In genomic region chr19:2984196-2984490, GRCh38 we compare ENCODE assay signal across 9 cellular contexts. TPM values are rescaled to one million over a fixed set of nuclear protein-coding genes. Genes with fewer than 3 reads are reported as not detected.
DNase-seq lines count a peak whose midpoint lies in the region; ATAC-seq and TF ChIP-seq lines count a peak whose summit lies in the region.
"Had no signal": no experiment of that assay in that cellular context is flagged by ENCODE, and none has a peak within 500 bp of the region (broad histone marks: within the 10 kb centered on the region; RNA-seq: fewer than 3 reads in every experiment).

No MANE protein-coding gene starts in this region.

- TF ChIP-seq CTCF in adrenal gland (IDR thresholded peaks at IDR 0.05), result no peak
- no peak for TF ChIP-seq CTCF in right lobe of liver (IDR thresholded peaks at IDR 0.05)
- TF ChIP-seq CTCF in suprapubic skin (IDR thresholded peaks at IDR 0.05), result no peak
- TF ChIP-seq CTCF in glutamatergic neuron (IDR thresholded peaks at IDR 0.05; ENCODE audit: partially characterized antibody, unreplicated experiment), result no peak

- intact Hi-C loops in adrenal gland (cut with DNase I) (no loop called here), right lobe of liver (cut with DNase I) (no loop called here)

- H3K4me1 ChIP-seq in adrenal gland (replicated peaks in 1 of 2) (peaks cover 14 to 23% of the 10 kb centered on the region in 2 donors), right lobe of liver (peaks cover 0 to 13% (median 0%) of the 10 kb centered on the region in 4 donors), suprapubic skin (peaks cover 23% of the 10 kb centered on the region)

- H3K27ac Mint-ChIP-seq in activated CD8-positive, alpha-beta memory T cell treated with anti-CD3 and anti-CD28 coated beads, Interleukin-2, amount 10 ng/mL, durations not matched to agents 7 days and 5 days, result no peak overlapping the region
- no peak overlapping the region for H3K27ac Mint-ChIP-seq in glutamatergic neuron (ENCODE audit: unreplicated experiment)

- H3K27me3 Mint-ChIP-seq in activated CD8-positive, alpha-beta memory T cell treated with anti-CD3 and anti-CD28 coated beads, Interleukin-2, amount 10 ng/mL, durations not matched to agents 7 days and 5 days, result peaks cover 19% of the 10 kb centered on the region
- peaks cover 18% of the 10 kb centered on the region for H3K27me3 Mint-ChIP-seq in glutamatergic neuron (ENCODE audit: unreplicated experiment)

- TF ChIP-seq EP300 in suprapubic skin (IDR thresholded peaks at IDR 0.05), result no peak

- no peaks in the 10 kb centered on the region for H3K4me1 Mint-ChIP-seq in activated CD8-positive, alpha-beta memory T cell treated with anti-CD3 and anti-CD28 coated beads, Interleukin-2, amount 10 ng/mL, durations not matched to agents 7 days and 5 days
- peaks cover 13% of the 10 kb centered on the region for H3K4me1 Mint-ChIP-seq in glutamatergic neuron (ENCODE audit: low read depth, unreplicated experiment)

- H3K36me3 ChIP-seq in adrenal gland (replicated peaks in 1 of 2) (no peaks in the 10 kb centered on the region), right lobe of liver (no peaks in the 10 kb centered on the region), suprapubic skin (no peaks in the 10 kb centered on the region)

- POLR2A ChIA-PET in HEK293T (lab: Yijun Ruan, JAX), result no interaction called here

- H3K27me3 ChIP-seq in adrenal gland, result no peaks in the 10 kb centered on the region
- H3K27me3 ChIP-seq in right lobe of liver, result no peaks in the 10 kb centered on the region
- H3K27me3 ChIP-seq in suprapubic skin, result no peaks in the 10 kb centered on the region

- CTCF ChIA-PET in HEK293T (lab: Yijun Ruan, JAX), result no interaction called here
- CTCF ChIA-PET in activated CD8-positive, alpha-beta memory T cell treated with anti-CD3 and anti-CD28 coated beads, Interleukin-2, amount 10 ng/mL, durations not matched to agents 7 days and 5 days (lab: Charles Lee), result no interaction called here

- H3K36me3 Mint-ChIP-seq in activated CD8-positive, alpha-beta memory T cell treated with anti-CD3 and anti-CD28 coated beads, Interleukin-2, amount 10 ng/mL, durations not matched to agents 7 days and 5 days, result no peaks in the 10 kb centered on the region
- no peaks in the 10 kb centered on the region for H3K36me3 Mint-ChIP-seq in glutamatergic neuron (ENCODE audit: unreplicated experiment)

- DNase-seq in HEK293T (ENCODE audit: extremely low spot score), result no peak
- peak in 2 of 7 donors; percentile 52 to 59 for DNase-seq in adrenal gland
- DNase-seq in right lobe of liver, result no peak
- no peak for DNase-seq in suprapubic skin (ENCODE audit: low spot score in 2 of 2)
- DNase-seq in activated CD8-positive, alpha-beta memory T cell treated with anti-CD3 and anti-CD28 coated beads, Interleukin-2, amount 10 ng/mL, durations not matched to agents 7 days and 5 days, result no peak
- DNase-seq in glutamatergic neuron, result no peak
- DNase-seq: activated T-cell treated with anti-CD3 and anti-CD28 coated beads for 4 hours; stimulated activated naive CD8-positive, alpha-beta T cell treated with anti-CD3 and anti-CD28 coated beads, Interleukin-15, Interleukin-2, amounts not matched to agents 100 U/mL and 50 U/mL, for 24 hours had no signal

- no peaks in the 10 kb centered on the region for H3K9me3 Mint-ChIP-seq in activated CD8-positive, alpha-beta memory T cell treated with anti-CD3 and anti-CD28 coated beads, Interleukin-2, amount 10 ng/mL, durations not matched to agents 7 days and 5 days (ENCODE audit: low read depth)
- peaks cover 5% of the 10 kb centered on the region for H3K9me3 Mint-ChIP-seq in glutamatergic neuron (ENCODE audit: unreplicated experiment)

- TF ChIP-seq POLR2A in adrenal gland (IDR thresholded peaks at IDR 0.05) (no peak), right lobe of liver (IDR thresholded peaks at IDR 0.05) (no peak), suprapubic skin (IDR thresholded peaks at IDR 0.05) (no peak)

- no peak overlapping the region for H3K4me3 Mint-ChIP-seq in activated CD8-positive, alpha-beta memory T cell treated with anti-CD3 and anti-CD28 coated beads, Interleukin-2, amount 10 ng/mL, durations not matched to agents 7 days and 5 days
- H3K4me3 Mint-ChIP-seq in glutamatergic neuron (ENCODE audit: unreplicated experiment), result no peak overlapping the region

- WGBS in adrenal gland, 4 donors, result 2 to 5% (median 3%) methylated on average over 7 to 13 of the region's 13 CpGs
- 11% methylated on average over 11 of the region's 13 CpGs for WGBS in right lobe of liver (ENCODE audit: insufficient coverage, low coverage, low lambda C conversion rate, missing lambda C conversion rate)
- 0% methylated on average over 6 of the region's 13 CpGs for WGBS in suprapubic skin

- H3K27ac ChIP-seq in adrenal gland, result peak overlapping the region in 4 of 5 donors; percentile 26 to 94 (median 55)
- no peak overlapping the region for H3K27ac ChIP-seq in right lobe of liver
- H3K27ac ChIP-seq in suprapubic skin, result peak overlapping the region; percentile 76

- H3K9me3 ChIP-seq in adrenal gland (replicated peaks in 1 of 3) (no peaks in the 10 kb centered on the region), right lobe of liver (no peaks in the 10 kb centered on the region), suprapubic skin (no peaks in the 10 kb centered on the region)

- ATAC-seq in right lobe of liver (no peak), HG03520 (IDR thresholded peaks at IDR 0.05; ENCODE audit: unreplicated experiment) (no peak)
- ATAC-seq in activated CD8-positive, alpha-beta memory T cell treated with anti-CD3 and anti-CD28 coated beads, Interleukin-2, amount 10 ng/mL, durations not matched to agents 7 days and 5 days, result no peak
- ATAC-seq: stimulated activated naive CD8-positive, alpha-beta T cell treated with anti-CD3 and anti-CD28 coated beads, Interleukin-15, Interleukin-2, amounts not matched to agents 100 U/mL and 50 U/mL, for 24 hours had no signal

- H3K4me3 ChIP-seq in adrenal gland, result peak overlapping the region in 2 of 4 donors; percentile 13 to 16
- H3K4me3 ChIP-seq in right lobe of liver, result peak overlapping the region in 2 of 3 donors; percentile 25 to 29
- H3K4me3 ChIP-seq in suprapubic skin, result peak overlapping the region; percentile 37

TF ChIP-seq in HEK293T, 16 proteins besides CTCF, POLR2A, EP300 and RAD21:
- 0 out of 2 replicates have a peak, but pooled peaks have one; percentile 44 for TF ChIP-seq ARNT (IDR thresholded peaks at IDR 0.05)
- peak; percentile 91 for TF ChIP-seq CTBP1 (IDR thresholded peaks at IDR 0.05; ENCODE audit: borderline replicate concordance)
- no peak for TF ChIP-seq L3MBTL2 (conservative IDR thresholded peaks at IDR 0.05)
- TF ChIP-seq FOXM1 (IDR thresholded peaks at IDR 0.05; ENCODE audit: borderline replicate concordance), result peak; percentile 85

RNA-seq across cellular contexts. Expression of gene TLE6, which starts 6.8 kb away (rescaled TPM):
- 1 to 10 TPM in 6 of 8 donors, under 1 TPM in 2; 0.48 to 3.2 (median 2.0) TPM for total RNA-seq in adrenal gland
- polyA plus RNA-seq in adrenal gland, result 10 to 100 TPM in 1 of 3 donors, 1 to 10 TPM in 2; 1.2 to 13.9 (median 6.3) TPM
- 1 to 10 TPM; 2.3 to 8.9 (median 4.6) TPM for total RNA-seq in right lobe of liver
- total RNA-seq in suprapubic skin, result 1 to 10 TPM in 2 of 4 donors, under 1 TPM in 1, not detected in 1; 0.23 to 1.4 (median 1.3) TPM
- 1 to 10 TPM; 1.9 to 3.2 TPM for total RNA-seq in activated CD8-positive, alpha-beta memory T cell treated with anti-CD3 and anti-CD28 coated beads, Interleukin-2, amount 10 ng/mL, durations not matched to agents 7 days and 5 days
- total RNA-seq in glutamatergic neuron (ENCODE audit: unreplicated experiment), result not detected

RNA-seq across cellular contexts. Expression of gene ZNF77, which starts 39.4 kb away (rescaled TPM):
- 10 to 100 TPM in 1 of 8 donors, 1 to 10 TPM in 7; 1.1 to 10.6 (median 3.8) TPM for total RNA-seq in adrenal gland
- polyA plus RNA-seq in adrenal gland, result 1 to 10 TPM; 2.9 to 3.2 (median 3.1) TPM
- total RNA-seq in right lobe of liver, result 1 to 10 TPM; 1.1 to 1.5 (median 1.3) TPM
- 1 to 10 TPM; 2.8 to 5.6 (median 3.9) TPM for total RNA-seq in suprapubic skin
- 1 to 10 TPM; 4.1 to 4.9 TPM for total RNA-seq in activated CD8-positive, alpha-beta memory T cell treated with anti-CD3 and anti-CD28 coated beads, Interleukin-2, amount 10 ng/mL, durations not matched to agents 7 days and 5 days
- total RNA-seq in glutamatergic neuron (ENCODE audit: unreplicated experiment), result 4.8 TPM

RNA-seq across cellular contexts. Expression of gene TLE2, which starts 44.9 kb away (rescaled TPM):
- total RNA-seq in adrenal gland (100 to 1,000 TPM in 1 of 8 donors, 10 to 100 TPM in 7; 28.0 to 104 (median 57.2) TPM), right lobe of liver (10 to 100 TPM in 2 of 6 experiments, 1 to 10 TPM in 4; 6.1 to 20.6 (median 9.3) TPM), suprapubic skin (10 to 100 TPM; 18.2 to 35.6 (median 27.3) TPM), glutamatergic neuron (ENCODE audit: unreplicated experiment) (not detected)
- polyA plus RNA-seq in adrenal gland, result 100 to 1,000 TPM in 1 of 3 donors, 10 to 100 TPM in 1, 1 to 10 TPM in 1; 8.4 to 106 (median 70.3) TPM
- 1 to 10 TPM in 1 of 2 experiments, under 1 TPM in 1; 0.47 to 1.0 TPM for total RNA-seq in activated CD8-positive, alpha-beta memory T cell treated with anti-CD3 and anti-CD28 coated beads, Interleukin-2, amount 10 ng/mL, durations not matched to agents 7 days and 5 days

Comparison
In these comparisons a context has a peak if more than half of its experiments do, and no peak if none do; other contexts are left out.
1. H3K27ac ChIP-seq: peak in adrenal gland (4 of 5) and suprapubic skin (single experiment); none in right lobe of liver (0 of 3).